1 cellular context compared by ENCODE assay signal in genomic region chr9:100352727-100353505, GRCh38.
TF ChIP-seq lines count a peak whose summit lies in the region.

TSS of gene TEX10 (minus strand) at chr9:100352942. CDS start at chr9:100349363, 3,579 bp downstream.

TF ChIP-seq in HepG2, 621 proteins besides CTCF, POLR2A, EP300 and RAD21 (continued from another document and continues in another):
- 0 out of 2 replicates have a peak, but pooled peaks have one; percentile 17 for TF ChIP-seq ZNF180 (CRISPR knock-in tag; IDR thresholded peaks at IDR 0.05; ENCODE audit: borderline replicate concordance, low read depth)
- no peak for TF ChIP-seq ZBTB1 (CRISPR knock-in tag; IDR thresholded peaks at IDR 0.05; ENCODE audit: borderline replicate concordance)
- TF ChIP-seq E2F1 (CRISPR knock-in tag; IDR thresholded peaks at IDR 0.05): peak; percentile 93
- no peak for TF ChIP-seq SMC3 (IDR thresholded peaks at IDR 0.05; ENCODE audit: low read length)
- TF ChIP-seq ZNF674 (CRISPR knock-in tag; IDR thresholded peaks at IDR 0.05; ENCODE audit: low read depth): no peak
- TF ChIP-seq ZNF17 (CRISPR knock-in tag; IDR thresholded peaks at IDR 0.05): no peak
- peak; percentile 98 for TF ChIP-seq ZNF556 (CRISPR knock-in tag; IDR thresholded peaks at IDR 0.05; ENCODE audit: borderline replicate concordance)
- peak; percentile 41; the same call in 1 of the 2 replicates for TF ChIP-seq ZNF792 (CRISPR knock-in tag; IDR thresholded peaks at IDR 0.05)
- peak; percentile 93 for TF ChIP-seq KAT8 (CRISPR knock-in tag; IDR thresholded peaks at IDR 0.05)
- TF ChIP-seq GABPA (IDR thresholded peaks at IDR 0.05; ENCODE audit: low read depth, low read length): peak; percentile 78
- peak; percentile 92 for TF ChIP-seq GABPA (CRISPR knock-in tag; IDR thresholded peaks at IDR 0.05; ENCODE audit: low read depth)
- peak; percentile 88; the same call in 1 of the 2 replicates for TF ChIP-seq ZNF709 (CRISPR knock-in tag; IDR thresholded peaks at IDR 0.05)
- peak; percentile 71; the same call in 1 of the 2 replicates for TF ChIP-seq GATA4 (IDR thresholded peaks at IDR 0.05; ENCODE audit: borderline replicate concordance, low read depth)
- TF ChIP-seq RAD51 (IDR thresholded peaks at IDR 0.05; ENCODE audit: borderline replicate concordance): peak; percentile 84
- TF ChIP-seq ZNF317 (CRISPR knock-in tag; IDR thresholded peaks at IDR 0.05): no peak
- no peak for TF ChIP-seq CREBL2 (CRISPR knock-in tag; IDR thresholded peaks at IDR 0.05; ENCODE audit: borderline replicate concordance)
- TF ChIP-seq RERE (CRISPR knock-in tag; IDR thresholded peaks at IDR 0.05; ENCODE audit: low read depth): peak; percentile 50; the same call in 1 of the 2 replicates
- peak; percentile 52; the same call in 1 of the 2 replicates for TF ChIP-seq ZNF142 (CRISPR knock-in tag; IDR thresholded peaks at IDR 0.05)
- TF ChIP-seq NRL (CRISPR knock-in tag; IDR thresholded peaks at IDR 0.05; ENCODE audit: borderline replicate concordance): peak; percentile 90
- no peak for TF ChIP-seq ZBTB49 (CRISPR knock-in tag; IDR thresholded peaks at IDR 0.05; ENCODE audit: borderline replicate concordance)
- no peak; the same call in 1 of the 2 replicates for TF ChIP-seq SMYD3 (CRISPR knock-in tag; IDR thresholded peaks at IDR 0.05)
- TF ChIP-seq PRMT3 (CRISPR knock-in tag; IDR thresholded peaks at IDR 0.05; ENCODE audit: borderline replicate concordance, low read depth): peak; percentile 96; the same call in 1 of the 2 replicates
- TF ChIP-seq MXD1 (CRISPR knock-in tag; IDR thresholded peaks at IDR 0.05): peak; percentile 71
- no peak for TF ChIP-seq THAP7 (CRISPR knock-in tag; IDR thresholded peaks at IDR 0.05)
- TF ChIP-seq DBP (CRISPR knock-in tag; IDR thresholded peaks at IDR 0.05; ENCODE audit: not compliant biosample characterization): peak; percentile 92
- TF ChIP-seq NFKB2 (CRISPR knock-in tag; IDR thresholded peaks at IDR 0.05; ENCODE audit: borderline replicate concordance): peak; percentile 95
- no peak; the same call in 1 of the 2 replicates for TF ChIP-seq ZBED4 (CRISPR knock-in tag; IDR thresholded peaks at IDR 0.05; ENCODE audit: borderline replicate concordance)
- 0 out of 2 replicates have a peak, but pooled peaks have one; percentile 80 for TF ChIP-seq FOXO4 (CRISPR knock-in tag; conservative IDR thresholded peaks at IDR 0.05)
- peak; percentile 96 for TF ChIP-seq KMT2A (CRISPR knock-in tag; IDR thresholded peaks at IDR 0.05)
- TF ChIP-seq JUND (CRISPR knock-in tag; IDR thresholded peaks at IDR 0.05): peak; percentile 35; the same call in 1 of the 2 replicates
- peak; percentile 83 for TF ChIP-seq ERF (CRISPR knock-in tag; IDR thresholded peaks at IDR 0.05)
- TF ChIP-seq SALL2 (CRISPR knock-in tag; IDR thresholded peaks at IDR 0.05): peak; percentile 74; the same call in 1 of the 2 replicates
- TF ChIP-seq SOX6 (IDR thresholded peaks at IDR 0.05): no peak
- TF ChIP-seq SOX6 (CRISPR knock-in tag; IDR thresholded peaks at IDR 0.05): peak; percentile 45; the same call in 1 of the 2 replicates
